9 cellular contexts compared by ENCODE assay signal in the genomic region with DNA sequence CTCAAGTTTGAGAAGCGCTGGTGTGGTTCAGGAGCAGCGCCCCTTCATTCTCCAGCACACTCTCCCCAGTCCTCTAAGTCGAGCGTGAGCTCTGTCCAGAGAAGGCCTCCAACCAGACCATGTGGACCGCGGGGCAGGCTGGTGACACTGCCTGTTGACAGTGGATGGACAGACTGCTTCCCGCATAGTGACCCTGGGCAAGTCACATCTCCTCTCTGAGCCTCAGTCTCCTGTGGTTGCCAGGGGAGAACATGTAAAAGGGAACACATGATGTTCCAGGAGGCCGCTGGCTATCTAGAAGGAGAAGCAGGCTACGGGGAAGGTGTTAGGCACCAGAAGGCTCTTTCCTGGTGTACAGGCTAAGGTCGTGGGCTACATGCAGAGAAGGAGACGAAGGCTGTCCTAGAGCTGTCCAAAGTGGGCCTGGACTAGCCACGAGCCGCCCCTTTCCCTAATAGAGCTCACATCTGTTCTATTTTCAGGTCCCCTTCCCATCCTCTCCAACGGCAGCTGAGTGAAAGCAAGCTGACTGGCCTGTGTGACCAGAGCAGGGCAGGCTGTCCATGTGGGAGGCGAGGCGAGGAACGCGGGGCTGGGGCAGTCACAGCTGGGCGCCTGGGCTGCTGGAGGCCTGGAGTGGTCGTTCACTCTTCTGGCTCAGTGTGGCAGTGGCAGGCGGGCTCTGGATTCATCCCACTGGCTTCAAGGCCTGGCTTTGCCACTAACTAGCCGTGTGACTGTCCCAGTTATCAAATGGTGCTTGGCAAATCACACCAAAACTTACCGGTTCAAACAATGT. TPM values are rescaled to one million over a fixed set of nuclear protein-coding genes. Genes with fewer than 3 reads are reported as not detected.
DNase-seq lines count a peak whose midpoint lies in the region; ATAC-seq and TF ChIP-seq lines count a peak whose summit lies in the region.
"Had no signal": no experiment of that assay in that cellular context is flagged by ENCODE, and none has a peak within 500 bp of the region (broad histone marks: within the 10 kb centered on the region; RNA-seq: fewer than 3 reads in every experiment).

No MANE protein-coding gene starts in this region.

- no peak for ATAC-seq in activated T-cell treated with anti-CD3 and anti-CD28 coated beads, Interleukin-2, amount 50 U/mL, for 4 hours

- no peak for DNase-seq in activated T-cell treated with anti-CD3 and anti-CD28 coated beads, Interleukin-2, amount 50 U/mL, for 4 hours
- no peak for DNase-seq in activated T-cell treated with anti-CD3 and anti-CD28 coated beads for 4 hours
- DNase-seq in mesenchymal stem cell, result no peak
- DNase-seq in testis, result peak; percentile 11
- no peak for DNase-seq in LoVo (ENCODE audit: low spot score)
- no peak for DNase-seq in NCI-H446 treated with DMSO at 0.1 percent for 48 hours (lab: John Stamatoyannopoulos, UW)
- no peak for DNase-seq in cerebellar cortex (ENCODE audit: low spot score)
- DNase-seq: NCI-H1930 had no signal

- peak overlapping the region; percentile 99 for H3K27ac ChIP-seq in angular gyrus (ENCODE audit: low read depth, low read length)
- H3K27ac ChIP-seq in mesenchymal stem cell (ENCODE audit: low read length, poor library complexity, severe bottlenecking), result no peak overlapping the region
- no peak overlapping the region for H3K27ac ChIP-seq in testis

- H3K14ac ChIP-seq in mesenchymal stem cell (ENCODE audit: low read length in 2 of 2), result no peak overlapping the region

- no peak overlapping the region for H2BK15ac ChIP-seq in mesenchymal stem cell (ENCODE audit: low read depth, poor library complexity, severe bottlenecking)

- H4K91ac ChIP-seq in mesenchymal stem cell (ENCODE audit: low read length), result peak overlapping the region; percentile 1

- no peak for TF ChIP-seq CTCF in testis (IDR thresholded peaks at IDR 0.05)

- H3K27me3 ChIP-seq in mesenchymal stem cell (ENCODE audit: control insufficient read depth in 1 of 2, insufficient read depth in 1 of 2, low read length in 2 of 2) (no peaks in the 10 kb centered on the region), testis (no peaks in the 10 kb centered on the region)

- H3K36me3 ChIP-seq in mesenchymal stem cell (ENCODE audit: control insufficient read depth in 1 of 2, insufficient read depth in 2 of 2, low read depth in 1 of 2, low read length in 2 of 2) (no peaks in the 10 kb centered on the region), testis (ENCODE audit: low read depth, missing control alignments) (no peaks in the 10 kb centered on the region)

- H3K79me1 ChIP-seq in mesenchymal stem cell (replicated peaks; ENCODE audit: low read length, poor library complexity, severe bottlenecking), result no peaks in the 10 kb centered on the region

- no peak overlapping the region for H3K9ac ChIP-seq in mesenchymal stem cell (ENCODE audit: low read length)

- H2BK120ac ChIP-seq in mesenchymal stem cell (ENCODE audit: low read depth, low read length), result no peak overlapping the region

- no peaks in the 10 kb centered on the region for H3K9me3 ChIP-seq in mesenchymal stem cell (ENCODE audit: control insufficient read depth, low read length)
- no peaks in the 10 kb centered on the region for H3K9me3 ChIP-seq in testis

- intact Hi-C loops in testis (cut with DNase I; ENCODE audit: low total_unique reads), result loop anchor here (10.0 kb wide), 1 partner anchor 185 kb away; no protein-coding TSS in a partner anchor

- 86% methylated on average over 23 of the region's 23 CpGs for whole genome bisulfite sequencing in mesenchymal stem cell
- 82 to 83% methylated on average over 21 to 23 of the region's 23 CpGs for WGBS in testis, 2 donors

- H3K9me3 Mint-ChIP-seq in activated T-cell treated with anti-CD3 and anti-CD28 coated beads, Interleukin-2, amount 50 U/mL, for 4 hours, result no peaks in the 10 kb centered on the region

- no peak for TF ChIP-seq POLR2A in testis (IDR thresholded peaks at IDR 0.05)

- peak overlapping the region in 1 of 2 experiments; percentile 15 for H3K4ac ChIP-seq in mesenchymal stem cell (ENCODE audit: low read depth in 1 of 2, low read length in 2 of 2)

- H3K4me3 Mint-ChIP-seq in activated T-cell treated with anti-CD3 and anti-CD28 coated beads, Interleukin-2, amount 50 U/mL, for 4 hours, result peak overlapping the region; percentile 70

- H2BK12ac ChIP-seq in mesenchymal stem cell (ENCODE audit: low read length in 2 of 2), result peak overlapping the region in 1 of 2 experiments; percentile 52

- H3K4me3 ChIP-seq in mesenchymal stem cell (ENCODE audit: insufficient read depth in 1 of 2, low read depth in 1 of 2, low read length in 2 of 2) (no peak overlapping the region), testis (no peak overlapping the region)

- H3K18ac ChIP-seq in mesenchymal stem cell (ENCODE audit: low read depth in 1 of 2, low read length in 2 of 2), result peak overlapping the region in 1 of 2 experiments; percentile 49

- H3K23ac ChIP-seq in mesenchymal stem cell (ENCODE audit: low read length in 2 of 2), result no peak overlapping the region

- peaks cover 82% of the 10 kb centered on the region for H3K4me1 Mint-ChIP-seq in activated T-cell treated with anti-CD3 and anti-CD28 coated beads, Interleukin-2, amount 50 U/mL, for 4 hours (ENCODE audit: low read depth)

- H3K4me2 ChIP-seq in mesenchymal stem cell (ENCODE audit: low read length, poor library complexity, severe bottlenecking), result no peak overlapping the region

- H2AK5ac ChIP-seq in mesenchymal stem cell (ENCODE audit: low read length, severe bottlenecking), result no peak overlapping the region

- peaks cover 32% of the 10 kb centered on the region for H3K36me3 Mint-ChIP-seq in activated T-cell treated with anti-CD3 and anti-CD28 coated beads, Interleukin-2, amount 50 U/mL, for 4 hours (ENCODE audit: insufficient read depth)

- no peak overlapping the region for H2BK5ac ChIP-seq in mesenchymal stem cell (ENCODE audit: low read depth, low read length, poor library complexity, severe bottlenecking)

- H2AFZ ChIP-seq in mesenchymal stem cell (ENCODE audit: low read depth, low read length), result no peak overlapping the region

- H3K4me1 ChIP-seq in mesenchymal stem cell (ENCODE audit: control insufficient read depth, insufficient read depth, low read depth, low read length) (peaks cover 11% of the 10 kb centered on the region), testis (no peaks in the 10 kb centered on the region)

- no peak overlapping the region for H4K8ac ChIP-seq in mesenchymal stem cell (ENCODE audit: low read length)

- no peaks in the 10 kb centered on the region for H3K27me3 Mint-ChIP-seq in activated T-cell treated with anti-CD3 and anti-CD28 coated beads, Interleukin-2, amount 50 U/mL, for 4 hours (ENCODE audit: low read depth)

RNA-seq across cellular contexts. Expression of a gene that starts 11.1 kb away (rescaled TPM):
- total RNA-seq in activated T-cell treated with anti-CD3 and anti-CD28 coated beads, Interleukin-2, amount 50 U/mL, for 4 hours, result 10 to 100 TPM; 26.8 to 37.8 (median 27.7) TPM
- 3.3 TPM for polyA plus RNA-seq in mesenchymal stem cell (2013, experiment 1 of 2)
- polyA plus RNA-seq in mesenchymal stem cell (2013, experiment 2 of 2), result 3.6 TPM
- total RNA-seq in testis, result 1 to 10 TPM; 6.8 to 8.7 TPM
- polyA plus RNA-seq in testis (ENCODE audit: insufficient read depth, low read depth, low replicate concordance), result 17.0 TPM

RNA-seq across cellular contexts. Expression of a gene that starts 28.8 kb away (rescaled TPM):
- 100 to 1,000 TPM; 103 to 141 (median 140) TPM for total RNA-seq in activated T-cell treated with anti-CD3 and anti-CD28 coated beads, Interleukin-2, amount 50 U/mL, for 4 hours
- polyA plus RNA-seq in mesenchymal stem cell (2013, experiment 1 of 2), result 26.2 TPM
- polyA plus RNA-seq in mesenchymal stem cell (2013, experiment 2 of 2), result 25.8 TPM
- total RNA-seq in testis, result 10 to 100 TPM; 31.0 to 32.9 TPM
- 22.5 TPM for polyA plus RNA-seq in testis (ENCODE audit: insufficient read depth, low read depth, low replicate concordance)
